In the genomic region with DNA sequence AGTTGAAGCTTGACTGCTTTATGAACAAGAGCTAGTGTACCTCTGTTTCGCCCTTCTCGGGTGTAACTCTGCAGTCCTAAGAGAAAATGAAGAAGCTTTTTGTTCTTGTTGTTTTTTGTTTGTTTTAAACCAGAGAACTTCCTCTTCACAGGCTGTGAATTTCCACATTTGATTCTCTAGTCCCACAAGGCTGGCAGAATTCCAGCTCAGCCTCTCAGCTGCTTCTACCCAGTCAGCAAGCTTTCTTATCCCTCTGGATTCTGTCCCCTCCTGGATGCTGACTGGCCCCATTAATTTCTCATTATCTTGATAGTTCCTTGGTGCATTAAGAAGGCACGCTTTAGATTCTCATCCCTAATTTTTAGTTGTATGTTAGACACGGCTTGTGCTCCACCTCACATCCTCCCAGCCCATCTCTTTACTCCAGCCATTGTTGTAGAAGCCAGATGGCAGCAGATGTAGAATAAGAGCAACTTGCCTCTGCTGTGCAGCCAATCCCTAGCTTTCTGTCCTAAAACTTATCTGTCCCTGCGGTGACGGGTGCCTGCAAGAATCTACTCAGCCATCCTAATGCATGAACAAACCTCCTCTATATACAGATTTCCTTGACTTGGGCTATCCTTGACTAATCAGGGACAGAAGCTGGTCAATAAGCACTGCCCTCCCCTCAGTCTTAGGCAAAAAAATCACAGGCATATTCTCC, we compare ENCODE assay signal across 10 cellular contexts. TPM values are rescaled to one million over a fixed set of nuclear protein-coding genes. Genes with fewer than 3 reads are reported as not detected.
DNase-seq lines count a peak whose midpoint lies in the region; ATAC-seq and TF ChIP-seq lines count a peak whose summit lies in the region.
"Had no signal": no experiment of that assay in that cellular context is flagged by ENCODE, and none has a peak within 500 bp of the region (broad histone marks: within the 10 kb centered on the region; RNA-seq: fewer than 3 reads in every experiment).

No MANE protein-coding gene starts in this region.

- H3K27me3 ChIP-seq in BE2C: no peaks in the 10 kb centered on the region
- no peaks in the 10 kb centered on the region for H3K27me3 ChIP-seq in adrenal gland

- no peak overlapping the region for H3K27ac ChIP-seq in adrenal gland

- H3K4me1 ChIP-seq in BE2C (peaks cover 6% of the 10 kb centered on the region), adrenal gland (replicated peaks in 1 of 2) (peaks cover 0 to 8% of the 10 kb centered on the region in 2 donors)

- ATAC-seq in GM19463 (IDR thresholded peaks at IDR 0.05; ENCODE audit: unreplicated experiment): no peak

- H3K36me3 ChIP-seq in BE2C (no peaks in the 10 kb centered on the region), adrenal gland (replicated peaks in 1 of 2) (no peaks in the 10 kb centered on the region)

- intact Hi-C loops in adrenal gland (cut with DNase I): no loop called here

- WGBS in adrenal gland, 4 donors: 45 to 52% (median 50%) methylated on average over 6 of the region's 6 CpGs

- DNase-seq in BE2C: peak; percentile 58
- DNase-seq in NCI-H1105 (lab: John Stamatoyannopoulos, UW): peak; percentile 30
- peak; percentile 39 to 80 (median 56) for DNase-seq in adrenal gland
- DNase-seq in inferior parietal cortex (ENCODE audit: extremely low spot score): peak; percentile 60
- no peak for DNase-seq in stimulated activated CD4-positive, alpha-beta T cell treated with anti-CD3 and anti-CD28 coated beads, Interleukin-4, amount 100 ng/mL, for 4 hours
- no peak for DNase-seq in erythroblast (lab: John Stamatoyannopoulos, UW)
- DNase-seq in activated effector memory CD4-positive, alpha-beta T cell treated with anti-CD3 and anti-CD28 coated beads, Interleukin-2, amount 50 U/mL, for 16 hours: no peak
- DNase-seq: CD4-positive, CD25-positive, alpha-beta regulatory T cell had no signal

- H3K9me3 ChIP-seq in BE2C (no peaks in the 10 kb centered on the region), adrenal gland (replicated peaks in 1 of 3) (no peaks in the 10 kb centered on the region)

- TF ChIP-seq CTCF in BE2C (IDR thresholded peaks at IDR 0.05; ENCODE audit: low read depth, low read length) (peak; percentile 9), adrenal gland (IDR thresholded peaks at IDR 0.05) (no peak)

- H3K4me3 ChIP-seq in BE2C (ENCODE audit: low read depth, low read length) (no peak overlapping the region), adrenal gland (peak overlapping the region in 1 of 4 donors; percentile 11)

- no peak for TF ChIP-seq POLR2A in adrenal gland (IDR thresholded peaks at IDR 0.05)
- TF ChIP-seq POLR2A in erythroblast (IDR thresholded peaks at IDR 0.05; ENCODE audit: low read length): no peak

RNA-seq across cellular contexts. Expression of a gene that starts 12.4 kb away (rescaled TPM):
- polyA plus RNA-seq in BE2C (2012; ENCODE audit: insufficient read depth, insufficient read length, low read depth): not detected
- total RNA-seq in adrenal gland: not detected
- not detected for polyA plus RNA-seq in adrenal gland
- total RNA-seq: activated CD8-positive, alpha-beta memory T cell treated with anti-CD3 and anti-CD28 coated beads for 36 hours; CD4-positive, CD25-positive, alpha-beta regulatory T cell had no signal
- polyA plus RNA-seq: CD4-positive, CD25-positive, alpha-beta regulatory T cell had no signal

RNA-seq across cellular contexts. Expression of a gene that starts 35.7 kb away (rescaled TPM):
- 290 TPM for polyA plus RNA-seq in BE2C (2012; ENCODE audit: insufficient read depth, insufficient read length, low read depth)
- total RNA-seq in adrenal gland: 100 to 1,000 TPM in 1 of 8 donors, 10 to 100 TPM in 2, 1 to 10 TPM in 3, under 1 TPM in 1, not detected in 1; 0.39 to 106 (median 8.8) TPM
- polyA plus RNA-seq in adrenal gland: 10 to 100 TPM in 2 of 3 donors, 1 to 10 TPM in 1; 8.5 to 45.3 (median 26.7) TPM
- total RNA-seq: CD4-positive, CD25-positive, alpha-beta regulatory T cell had no signal

RNA-seq across cellular contexts. Expression of a gene that starts 42.8 kb away (rescaled TPM):
- polyA plus RNA-seq in BE2C (2012; ENCODE audit: insufficient read depth, insufficient read length, low read depth): 70.7 TPM
- 10 to 100 TPM; 33.5 to 59.2 (median 53.5) TPM for total RNA-seq in adrenal gland
- 100 to 1,000 TPM in 1 of 3 donors, 10 to 100 TPM in 2; 30.0 to 107 (median 93.9) TPM for polyA plus RNA-seq in adrenal gland

Comparison
In these comparisons a context has a peak if more than half of its experiments do, and no peak if none do; other contexts are left out.
1. DNase-seq: peak in BE2C (single experiment), NCI-H1105 (single experiment), adrenal gland (7 of 7) and inferior parietal cortex (single experiment); none in stimulated activated CD4-positive, alpha-beta T cell treated with anti-CD3 and anti-CD28 coated beads, Interleukin-4, amount 100 ng/mL, for 4 hours (0 of 2), erythroblast (0 of 2) and activated effector memory CD4-positive, alpha-beta T cell treated with anti-CD3 and anti-CD28 coated beads, Interleukin-2, amount 50 U/mL, for 16 hours (single experiment).